32 cellular contexts compared by ENCODE assay signal in the genomic region with DNA sequence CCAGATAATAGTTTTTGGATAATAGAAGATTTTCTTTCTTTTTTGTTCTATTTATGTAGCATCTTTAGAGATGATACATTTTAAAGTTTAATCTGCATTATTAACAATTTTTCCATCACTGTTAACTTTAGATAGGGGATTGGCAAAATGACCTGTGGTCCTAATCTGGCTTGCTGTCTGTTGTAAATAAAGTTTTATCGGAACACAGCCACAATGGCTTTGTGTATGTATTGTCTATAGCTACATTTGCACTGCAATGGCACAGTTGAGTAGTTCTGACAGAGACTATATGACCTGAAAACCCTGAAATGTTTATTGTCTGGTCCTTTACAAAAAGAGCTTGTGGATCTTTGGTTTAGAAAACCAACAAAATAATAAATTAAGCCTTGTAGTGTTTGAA.
"Had no signal": no experiment of that assay in that cellular context is flagged by ENCODE, and none has a peak within 500 bp of the region (broad histone marks: within the 10 kb centered on the region; RNA-seq: fewer than 3 reads in every experiment).

No MANE protein-coding gene starts in this region.

- H3K4me3 Mint-ChIP-seq: activated CD8-positive, alpha-beta memory T cell treated with anti-CD3 and anti-CD28 coated beads, Interleukin-2, amount 10 ng/mL, durations not matched to agents 7 days and 5 days; activated naive CD4-positive, alpha-beta T cell treated with anti-CD3 and anti-CD28 coated beads, Interleukin-2, amount 10 ng/mL, durations not matched to agents 7 days and 5 days; activated naive CD8-positive, alpha-beta T cell; central memory CD8-positive, alpha-beta T cell had no signal

- DNase-seq: activated CD4-positive, alpha-beta memory T cell treated with anti-CD3 and anti-CD28 coated beads for 36 hours; activated CD4-positive, alpha-beta T cell treated with anti-CD3 and anti-CD28 coated beads, Interleukin-2, amount 50 U/mL, for 1 hour; activated CD8-positive, alpha-beta memory T cell treated with anti-CD3 and anti-CD28 coated beads for 24 hours; activated CD8-positive, alpha-beta memory T cell treated with anti-CD3 and anti-CD28 coated beads, Interleukin-2, amount 10 ng/mL, durations not matched to agents 7 days and 5 days; activated CD8-positive, alpha-beta memory T cell treated with anti-CD3 and anti-CD28 coated beads, Interleukin-2, amount 50 U/mL, for 48 hours; activated effector memory CD4-positive, alpha-beta T cell treated with Interleukin-2 at 50 U/mL for 16 hours; activated naive CD4-positive, alpha-beta T cell treated with anti-CD3 and anti-CD28 coated beads, Interleukin-2, amount 10 ng/mL, durations not matched to agents 7 days and 5 days; activated T-cell treated with anti-CD3 and anti-CD28 coated beads, Interleukin-2, amount 50 U/mL, for 48 hours; amygdala; KBM-7; NCI-H1105; NCI-H1436; NCI-H1694; NCI-H1930; NCI-H2081 treated with DMSO at 0.1 percent for 48 hours; NCI-H226; NCI-H446 treated with DMSO at 0.1 percent for 48 hours; NCI-H524; NCI-H69; NCI-H82; PC-3; Peyer's patch; RPMI8226; SHP77 treated with DMSO at 0.1 percent for 48 hours; SK-N-SH; SW 1271; T1000 had no signal

- H3K9me2 ChIP-seq: SK-N-SH had no signal

- H3K27me3 ChIP-seq: ascending aorta, cardiac muscle cell, Peyer's patch, SJSA1 had no signal

- H3K4me1 ChIP-seq: ascending aorta, SJSA1 had no signal

- H3K27ac Mint-ChIP-seq: activated CD4-positive, alpha-beta memory T cell treated with anti-CD3 and anti-CD28 coated beads for 36 hours; activated naive CD4-positive, alpha-beta T cell treated with anti-CD3 and anti-CD28 coated beads, Interleukin-2, amount 10 ng/mL, durations not matched to agents 7 days and 5 days; activated naive CD8-positive, alpha-beta T cell had no signal

- H3K36me3 Mint-ChIP-seq: activated CD4-positive, alpha-beta memory T cell treated with anti-CD3 and anti-CD28 coated beads for 36 hours; activated CD8-positive, alpha-beta memory T cell treated with anti-CD3 and anti-CD28 coated beads, Interleukin-2, amount 10 ng/mL, durations not matched to agents 7 days and 5 days; activated naive CD4-positive, alpha-beta T cell treated with anti-CD3 and anti-CD28 coated beads, Interleukin-2, amount 10 ng/mL, durations not matched to agents 7 days and 5 days; activated naive CD8-positive, alpha-beta T cell had no signal

- H3K9ac ChIP-seq: SK-N-SH had no signal

- H3K4me2 ChIP-seq: SK-N-SH had no signal

- H3K9me3 ChIP-seq: ascending aorta, Peyer's patch, SJSA1, SK-N-SH had no signal

- H3K9me3 Mint-ChIP-seq: activated CD4-positive, alpha-beta memory T cell treated with anti-CD3 and anti-CD28 coated beads for 36 hours; central memory CD8-positive, alpha-beta T cell had no signal

- H3K27ac ChIP-seq: ascending aorta, cardiac muscle cell, Peyer's patch, SJSA1 had no signal

- H3K27me3 Mint-ChIP-seq: activated CD4-positive, alpha-beta memory T cell treated with anti-CD3 and anti-CD28 coated beads for 36 hours; activated CD8-positive, alpha-beta memory T cell treated with anti-CD3 and anti-CD28 coated beads, Interleukin-2, amount 10 ng/mL, durations not matched to agents 7 days and 5 days; activated naive CD8-positive, alpha-beta T cell; central memory CD8-positive, alpha-beta T cell had no signal

- H3K4me3 ChIP-seq: ascending aorta, cardiac muscle cell, Peyer's patch, SJSA1 had no signal

- H3K36me3 ChIP-seq: ascending aorta, cardiac muscle cell, Peyer's patch, SJSA1 had no signal

- ATAC-seq: activated CD8-positive, alpha-beta memory T cell treated with anti-CD3 and anti-CD28 coated beads, Interleukin-2, amount 10 ng/mL, durations not matched to agents 7 days and 5 days; PC-3 had no signal
